9 cellular contexts compared by ENCODE assay signal in genomic region chr15:42137461-42138261, GRCh38. TPM values are rescaled to one million over a fixed set of nuclear protein-coding genes. Genes with fewer than 3 reads are reported as not detected.
DNase-seq lines count a peak whose midpoint lies in the region; ATAC-seq, FAIRE-seq and TF ChIP-seq lines count a peak whose summit lies in the region.
"Had no signal": no experiment of that assay in that cellular context is flagged by ENCODE, and none has a peak within 500 bp of the region (broad histone marks: within the 10 kb centered on the region; RNA-seq: fewer than 3 reads in every experiment).

No MANE protein-coding gene starts in this region.

- TF ChIP-seq CTCF in natural killer cell (IDR thresholded peaks at IDR 0.05) (peak; percentile 37), NB4 (IDR thresholded peaks at IDR 0.05; ENCODE audit: low read depth, low read length) (peak; percentile 45), WI38 (IDR thresholded peaks at IDR 0.05; ENCODE audit: low read depth, low read length) (peak; percentile 30), prostate gland (IDR thresholded peaks at IDR 0.05) (peak; percentile 27 to 69 (median 46))

- H3K27me3 ChIP-seq in prostate gland (replicated peaks; ENCODE audit: insufficient read depth): no peaks in the 10 kb centered on the region

- no peak for ATAC-seq in natural killer cell
- ATAC-seq in natural killer cell treated with Interleukin-12 subunit alpha and Interleukin-12 subunit beta and Interleukin-15 and Interleukin-18, amount 100 ng/mL, for 72 hours: no peak
- ATAC-seq in GM19328 (IDR thresholded peaks at IDR 0.05; ENCODE audit: unreplicated experiment): no peak

- no peaks in the 10 kb centered on the region for H3K36me3 Mint-ChIP-seq in natural killer cell
- H3K36me3 Mint-ChIP-seq in natural killer cell treated with Interleukin-12 subunit alpha and Interleukin-12 subunit beta and Interleukin-15 and Interleukin-18, amount 100 ng/mL, for 72 hours: no peaks in the 10 kb centered on the region

- no peaks in the 10 kb centered on the region for H3K4me1 ChIP-seq in prostate gland (replicated peaks)

- no peaks in the 10 kb centered on the region for H3K4me1 Mint-ChIP-seq in natural killer cell
- no peaks in the 10 kb centered on the region for H3K4me1 Mint-ChIP-seq in natural killer cell treated with Interleukin-12 subunit alpha and Interleukin-12 subunit beta and Interleukin-15 and Interleukin-18, amount 100 ng/mL, for 72 hours (ENCODE audit: low read depth in 2 of 2)

- intact Hi-C loops in natural killer cell (cut with micrococcal nuclease) (loop anchor here (5.0 kb wide), 1 partner anchor 150 kb away; no protein-coding TSS in a partner anchor), prostate gland (cut with DNase I) (loop anchor here (5.0 kb wide), 2 partner anchors 70 to 145 kb away; no protein-coding TSS in a partner anchor)

- H3K4me3 Mint-ChIP-seq in natural killer cell: no peak overlapping the region
- no peak overlapping the region for H3K4me3 Mint-ChIP-seq in natural killer cell treated with Interleukin-12 subunit alpha and Interleukin-12 subunit beta and Interleukin-15 and Interleukin-18, amount 100 ng/mL, for 72 hours
- H3K4me3 Mint-ChIP-seq: dendritic cell treated with granulocyte-macrophage colony-stimulating factor and Interleukin-4, amounts not matched to agents 40 ng/mL and 50 ng/mL, for 4 days had no signal

- no peak overlapping the region for H3K27ac Mint-ChIP-seq in natural killer cell
- no peak overlapping the region for H3K27ac Mint-ChIP-seq in natural killer cell treated with Interleukin-12 subunit alpha and Interleukin-12 subunit beta and Interleukin-15 and Interleukin-18, amount 100 ng/mL, for 72 hours
- H3K27ac Mint-ChIP-seq: dendritic cell treated with granulocyte-macrophage colony-stimulating factor and Interleukin-4, amounts not matched to agents 40 ng/mL and 50 ng/mL, for 4 days had no signal

- no peaks in the 10 kb centered on the region for H3K9me3 ChIP-seq in prostate gland

- H3K4me3 ChIP-seq in NB4 (ENCODE audit: low read depth, low read length): no peak overlapping the region
- H3K4me3 ChIP-seq in WI38 (ENCODE audit: low read depth, low read length): no peak overlapping the region
- no peak overlapping the region for H3K4me3 ChIP-seq in prostate gland

- no peak overlapping the region for H3K27ac ChIP-seq in prostate gland

- no peaks in the 10 kb centered on the region for H3K9me3 Mint-ChIP-seq in natural killer cell
- no peaks in the 10 kb centered on the region for H3K9me3 Mint-ChIP-seq in natural killer cell treated with Interleukin-12 subunit alpha and Interleukin-12 subunit beta and Interleukin-15 and Interleukin-18, amount 100 ng/mL, for 72 hours
- H3K9me3 Mint-ChIP-seq: dendritic cell treated with granulocyte-macrophage colony-stimulating factor and Interleukin-4, amounts not matched to agents 40 ng/mL and 50 ng/mL, for 4 days had no signal

- 44% methylated on average over 11 of the region's 11 CpGs for WGBS in prostate gland

- peaks cover 0 to 4% of the 10 kb centered on the region in 2 donors for H3K27me3 Mint-ChIP-seq in natural killer cell (ENCODE audit: low read depth in 2 of 2)
- H3K27me3 Mint-ChIP-seq in natural killer cell treated with Interleukin-12 subunit alpha and Interleukin-12 subunit beta and Interleukin-15 and Interleukin-18, amount 100 ng/mL, for 72 hours: peaks cover 0 to 5% of the 10 kb centered on the region in 2 donors

- no peak for DNase-seq in natural killer cell
- DNase-seq in natural killer cell treated with Interleukin-12 subunit alpha and Interleukin-12 subunit beta and Interleukin-15 and Interleukin-18, amount 100 ng/mL, for 72 hours (ENCODE audit: low spot score): no peak
- DNase-seq in NB4 (ENCODE audit: low read depth): peak; percentile 59
- DNase-seq in frontal cortex (ENCODE audit: low spot score in 2 of 2): peak; percentile 33 to 63
- no peak for DNase-seq in prostate gland (ENCODE audit: low spot score)
- no peak for DNase-seq in HK-2 (ENCODE audit: unreplicated experiment)

- no peaks in the 10 kb centered on the region for H3K36me3 ChIP-seq in prostate gland

- peak; percentile 62 for FAIRE-seq in frontal cortex (lab: Jason Lieb, UNC)

- TF ChIP-seq POLR2A in NB4 (IDR thresholded peaks at IDR 0.05; ENCODE audit: extremely low read depth, insufficient read length): no peak
- no peak for TF ChIP-seq POLR2A in prostate gland (IDR thresholded peaks at IDR 0.05)

RNA-seq across cellular contexts. Expression of gene PLA2G4F, which starts 18.8 kb away (rescaled TPM):
- total RNA-seq in natural killer cell (not detected), frontal cortex (not detected), prostate gland (10 to 100 TPM; 16.0 to 36.9 TPM)
- total RNA-seq in natural killer cell treated with Interleukin-12 subunit alpha and Interleukin-12 subunit beta and Interleukin-15 and Interleukin-18, amount 100 ng/mL, for 72 hours: not detected

RNA-seq across cellular contexts. Expression of gene PLA2G4D, which starts 43.3 kb away (rescaled TPM):
- total RNA-seq in natural killer cell: not detected
- not detected for total RNA-seq in natural killer cell treated with Interleukin-12 subunit alpha and Interleukin-12 subunit beta and Interleukin-15 and Interleukin-18, amount 100 ng/mL, for 72 hours
- under 0.01 TPM for total RNA-seq in frontal cortex
- total RNA-seq in prostate gland: 1 to 10 TPM; 1.5 to 2.1 TPM

Comparison
In these comparisons a context has a peak if more than half of its experiments do, and no peak if none do; other contexts are left out.
1. DNase-seq: peak in NB4 (single experiment) and frontal cortex (2 of 2); none in natural killer cell (single experiment), natural killer cell treated with Interleukin-12 subunit alpha and Interleukin-12 subunit beta and Interleukin-15 and Interleukin-18, amount 100 ng/mL, for 72 hours (single experiment), prostate gland (single experiment) and HK-2 (single experiment).
2. RNA of gene PLA2G4F, which starts 18.8 kb away (total RNA-seq): 16.0 to 36.9 TPM in prostate gland; not detected in natural killer cell, not detected in natural killer cell treated with Interleukin-12 subunit alpha and Interleukin-12 subunit beta and Interleukin-15 and Interleukin-18, amount 100 ng/mL, for 72 hours and not detected in frontal cortex (single experiment); every median in the first group is over 10 times any median in the second.
3. Peak in every context shown above with its lines, with median percentiles within 50 percentile points of each other: CTCF ChIP-seq.